In the genomic region with DNA sequence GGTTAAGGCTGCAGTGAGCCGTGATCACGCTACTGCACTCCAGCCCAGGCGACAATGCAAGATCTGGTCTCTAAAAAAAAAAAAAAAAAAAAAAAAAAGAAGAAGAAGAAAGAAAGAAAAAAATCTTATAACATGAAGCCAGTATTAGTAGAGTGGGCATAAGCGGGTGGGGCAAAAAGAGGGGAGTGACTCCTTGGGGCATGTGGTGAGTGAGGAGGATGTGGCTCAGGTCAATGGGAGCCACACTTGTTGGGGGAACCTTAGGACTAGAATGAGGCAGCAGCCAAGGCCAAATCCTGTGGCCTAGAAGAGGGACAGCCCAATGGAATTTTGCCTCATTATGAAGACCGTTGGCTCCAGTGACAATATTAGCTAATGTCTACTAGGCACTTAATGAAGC, we compare ENCODE assay signal across 16 cellular contexts.
"Had no signal": no experiment of that assay in that cellular context is flagged by ENCODE, and none has a peak within 500 bp of the region (broad histone marks: within the 10 kb centered on the region; RNA-seq: fewer than 3 reads in every experiment).

No MANE protein-coding gene starts in this region.

- H3K27me3 ChIP-seq: adrenal gland, neutrophil, pancreas, tibial nerve, uterus had no signal

- H3K27ac ChIP-seq: adrenal gland, neutrophil, pancreas, tibial nerve, uterus, WERI-Rb-1 had no signal

- ATAC-seq: effector memory CD8-positive, alpha-beta T cell; left cardiac atrium; naive thymus-derived CD4-positive, alpha-beta T cell; pancreas had no signal

- H3K4me3 ChIP-seq: adrenal gland, pancreas, tibial nerve, uterus had no signal

- H3K9me3 Mint-ChIP-seq: effector memory CD8-positive, alpha-beta T cell had no signal

- DNase-seq: activated CD4-positive, alpha-beta T cell treated with anti-CD3 and anti-CD28 coated beads for 1 hour; activated naive CD4-positive, alpha-beta T cell treated with anti-CD3 and anti-CD28 coated beads for 36 hours; dermis blood vessel endothelial cell; effector memory CD8-positive, alpha-beta T cell; left cardiac atrium; mesendoderm; naive thymus-derived CD4-positive, alpha-beta T cell; pancreas; stimulated activated naive CD4-positive, alpha-beta T cell treated with Interleukin-2 at 50 U/mL for 16 hours; SW 1271; T-helper 2 cell; uterus; WERI-Rb-1 had no signal

- H3K27me3 Mint-ChIP-seq: effector memory CD8-positive, alpha-beta T cell; naive thymus-derived CD4-positive, alpha-beta T cell had no signal

- H3K4me1 ChIP-seq: uterus had no signal

- H3K27ac Mint-ChIP-seq: activated naive CD4-positive, alpha-beta T cell treated with anti-CD3 and anti-CD28 coated beads for 36 hours; effector memory CD8-positive, alpha-beta T cell had no signal

- H3K36me3 ChIP-seq: adrenal gland, neutrophil, pancreas, tibial nerve, uterus, WERI-Rb-1 had no signal

- H3K9me3 ChIP-seq: adrenal gland, neutrophil, pancreas, tibial nerve, uterus had no signal

- H3K4me3 Mint-ChIP-seq: activated naive CD4-positive, alpha-beta T cell treated with anti-CD3 and anti-CD28 coated beads for 36 hours; effector memory CD8-positive, alpha-beta T cell had no signal
